Comparison of ENCODE assay signal across 18 cellular contexts in genomic region chr6:130780137-130780536, GRCh38. TPM values are rescaled to one million over a fixed set of nuclear protein-coding genes. Genes with fewer than 3 reads are reported as not detected.
A peak's percentile ranks its signal among the peaks of the same experiment; 100 is the strongest.
DNase-seq lines count a peak whose midpoint lies in the region; ATAC-seq, FAIRE-seq and TF ChIP-seq lines count a peak whose summit lies in the region.
"Had no signal": no experiment of that assay in that cellular context is flagged by ENCODE, and none has a peak within 500 bp of the region (broad histone marks: within the 10 kb centered on the region; RNA-seq: fewer than 3 reads in every experiment).

No MANE protein-coding gene starts in this region.

- POLR2A ChIA-PET in GM12878 (lab: Charles Lee), result interaction anchor here (0.6 to 0.8 kb wide), 2 partner anchors 463 to 784 kb away, joined by 3 to 5 read pairs; no protein-coding TSS in a partner anchor
- POLR2A ChIA-PET in naive thymus-derived CD8-positive, alpha-beta T cell (lab: Charles Lee), result no interaction called here
- POLR2A ChIA-PET in PC-3 (lab: Charles Lee; ENCODE audit: unreplicated experiment), result no interaction called here

- TF ChIP-seq POLR2A in GM12878 (IDR thresholded peaks at IDR 0.05; ENCODE audit: low read depth, low read length), result no peak

- H3K27ac Mint-ChIP-seq in HFFc6 (peak overlapping the region; percentile 79), T-helper 17 cell (no peak overlapping the region)
- no peak overlapping the region for H3K27ac Mint-ChIP-seq in naive thymus-derived CD8-positive, alpha-beta T cell
- H3K27ac Mint-ChIP-seq: CD14-positive monocyte, GM23338 had no signal

- H3K36me3 ChIP-seq in GM12878 (ENCODE audit: control insufficient read depth in 2 of 2, insufficient read depth in 2 of 2, low read length in 1 of 2) (no peaks in the 10 kb centered on the region), PC-3 (ENCODE audit: low read depth, low read length) (no peaks in the 10 kb centered on the region)

- CTCF ChIA-PET in GM12878 (lab: Yijun Ruan, JAX) (interaction anchor here (0.7 to 1.0 kb wide), 2 partner anchors 9 to 1163 kb away, joined by 3 to 4 read pairs; no protein-coding TSS in a partner anchor), PC-3 (lab: Charles Lee) (no interaction called here)

- H3K79me2 ChIP-seq in GM12878 (ENCODE audit: control insufficient read depth, insufficient read depth, low read length) (no peaks in the 10 kb centered on the region), PC-3 (ENCODE audit: low read length) (no peaks in the 10 kb centered on the region)

- no peaks in the 10 kb centered on the region for H3K9me2 ChIP-seq in PC-3 (replicated peaks; ENCODE audit: low read length)

- H2AFZ ChIP-seq in GM12878 (ENCODE audit: control insufficient read depth, low read depth, low read length) (no peak overlapping the region), PC-3 (ENCODE audit: low read length) (no peak overlapping the region)
- H2AFZ ChIP-seq: PC-9 had no signal

- no peak for FAIRE-seq in GM12878 (lab: Jason Lieb, UNC)
- FAIRE-seq: GM12891 had no signal

- H3K9ac ChIP-seq in GM12878 (ENCODE audit: control insufficient read depth, insufficient read depth, low read length), result no peak overlapping the region
- no peak overlapping the region for H3K9ac ChIP-seq in PC-3 (ENCODE audit: low read length)

- no peaks in the 10 kb centered on the region for H4K20me1 ChIP-seq in GM12878 (ENCODE audit: control insufficient read depth, insufficient read depth)
- no peaks in the 10 kb centered on the region for H4K20me1 ChIP-seq in PC-3 (ENCODE audit: low read length)

- WGBS in GM12878 (ENCODE audit: insufficient coverage, insufficient replicate concordance, low lambda C conversion rate, missing lambda C conversion rate), result 0% methylated on average over 1 of the region's 1 CpG

- no peak overlapping the region for H3K4me3 ChIP-seq in GM12878
- no peak overlapping the region for H3K4me3 ChIP-seq in PC-3 (ENCODE audit: low read length)
- H3K4me3 ChIP-seq: GM23338, PC-9 had no signal

- H3K4me1 Mint-ChIP-seq in HFFc6 (ENCODE audit: low read depth) (peaks cover 50% of the 10 kb centered on the region), T-helper 17 cell (peaks cover 18% of the 10 kb centered on the region)
- peaks cover 35 to 63% (median 52%) of the 10 kb centered on the region in 4 donors for H3K4me1 Mint-ChIP-seq in naive thymus-derived CD8-positive, alpha-beta T cell
- H3K4me1 Mint-ChIP-seq: GM23338 had no signal

- no peak overlapping the region for H3K4me2 ChIP-seq in GM12878 (ENCODE audit: control insufficient read depth, insufficient read depth)
- no peak overlapping the region for H3K4me2 ChIP-seq in PC-3 (ENCODE audit: low read length)
- H3K4me2 ChIP-seq: GM23338, PC-9 had no signal

- H3K36me3 Mint-ChIP-seq in HFFc6 (ENCODE audit: low read depth) (peaks cover 19% of the 10 kb centered on the region), T-helper 17 cell (ENCODE audit: low read depth) (no peaks in the 10 kb centered on the region)
- peaks cover 0 to 5% (median 0%) of the 10 kb centered on the region in 3 donors for H3K36me3 Mint-ChIP-seq in naive thymus-derived CD8-positive, alpha-beta T cell
- H3K36me3 Mint-ChIP-seq: CD14-positive monocyte had no signal

- intact Hi-C loops in GM12878 (cut with micrococcal nuclease; ENCODE audit: unreplicated experiment) (no loop called here), PC-3 (cut with micrococcal nuclease) (no loop called here)

- ATAC-seq in GM12878 (peak; percentile 15; the same call in 2 of the 3 replicates), GM21786 (IDR thresholded peaks at IDR 0.05; ENCODE audit: unreplicated experiment) (no peak), T-helper 17 cell (no peak), PC-3 (no peak)
- ATAC-seq in naive thymus-derived CD8-positive, alpha-beta T cell, result no peak
- ATAC-seq: GM23338 had no signal

- H3K27ac ChIP-seq in GM12878 (ENCODE audit: control insufficient read depth, insufficient read depth) (no peak overlapping the region), PC-3 (ENCODE audit: low read length) (no peak overlapping the region)
- H3K27ac ChIP-seq: PC-9 had no signal

- BruUV-seq in GM12878 (replicated peaks; lab: Mats Ljungman, UMichigan) (no TSS peak), PC-3 (replicated peaks; lab: Mats Ljungman, UMichigan) (no TSS peak)

- SMC1A ChIA-PET in GM12878 (lab: Charles Lee; ENCODE audit: uncharacterized antibody, unreplicated experiment), result interaction anchor here (0.6 kb wide), 1 partner anchor 381 kb away, joined by 3 read pairs; no protein-coding TSS in a partner anchor

- in situ Hi-C loops in GM12878 (cut with MboI), result no loop called here

- RAD21 ChIA-PET in GM12878 (lab: Charles Lee; ENCODE audit: unreplicated experiment), result no interaction called here

- H3K27me3 Mint-ChIP-seq in HFFc6 (ENCODE audit: insufficient read depth) (no peaks in the 10 kb centered on the region; the same call in 1 of the 2 replicates), T-helper 17 cell (peaks cover 9% of the 10 kb centered on the region)
- no peaks in the 10 kb centered on the region for H3K27me3 Mint-ChIP-seq in naive thymus-derived CD8-positive, alpha-beta T cell

- no peak for TF ChIP-seq RAD21 in GM12878 (IDR thresholded peaks at IDR 0.05; ENCODE audit: insufficient read depth, low read depth, low read length)

- H3F3A ChIP-seq in PC-3 (ENCODE audit: low read length, unreplicated experiment), result no peaks in the 10 kb centered on the region

- H3K4me1 ChIP-seq in GM12878 (ENCODE audit: control insufficient read depth, insufficient read depth, low read length), result peaks cover 10% of the 10 kb centered on the region
- H3K4me1 ChIP-seq in PC-3 (ENCODE audit: insufficient read depth, low read length), result no peaks in the 10 kb centered on the region

- H3K27me3 ChIP-seq in GM12878 (replicated peaks in 1 of 2; ENCODE audit: control insufficient read depth in 2 of 2, insufficient read depth in 2 of 2, low read length in 1 of 2), result no peaks in the 10 kb centered on the region
- H3K27me3 ChIP-seq in PC-3 (ENCODE audit: low read length), result no peaks in the 10 kb centered on the region

- H3K9me3 ChIP-seq in GM12878 (replicated peaks; ENCODE audit: control insufficient read depth, insufficient read depth, low read length), result no peaks in the 10 kb centered on the region; the same call in 2 of the 3 replicates
- no peaks in the 10 kb centered on the region for H3K9me3 ChIP-seq in T-helper 17 cell (ENCODE audit: control insufficient read depth, low read length, poor library complexity, severe bottlenecking)
- H3K9me3 ChIP-seq in PC-3 (ENCODE audit: low read length), result no peaks in the 10 kb centered on the region

- TF ChIP-seq CTCF in HFFc6 (IDR thresholded peaks at IDR 0.05) (no peak), GM12878 (IDR thresholded peaks at IDR 0.05 in 2 of 3, conservative IDR thresholded peaks at IDR 0.05 in 1 of 3; ENCODE audit: control insufficient read depth in 2 of 3, extremely low read depth in 1 of 3, insufficient read depth in 1 of 3, low read depth in 3 of 3, low read length in 3 of 3) (no peak), PC-3 (conservative IDR thresholded peaks at IDR 0.05; ENCODE audit: low read depth, low read length) (no peak)

- DNase-seq in EL (peak; percentile 47), HFFc6 (no peak), GM12878 (ENCODE audit: low read depth, low spot score) (no peak), T-helper 17 cell (no peak), PC-3 (no peak)
- no peak for DNase-seq in naive thymus-derived CD8-positive, alpha-beta T cell
- no peak for DNase-seq in stimulated activated CD4-positive, alpha-beta T cell treated with anti-CD3 and anti-CD28 coated beads, Interleukin-4, amount 100 ng/mL, for 1 hour
- DNase-seq: COR-L47, DMS153, NCI-H1105 treated with DMSO at 0.1 percent for 48 hours, NCI-H187, NCI-H446, PC-9 had no signal

- H3K9me3 Mint-ChIP-seq in HFFc6, result peaks cover 18% of the 10 kb centered on the region
- peaks cover 0 to 16% (median 0%) of the 10 kb centered on the region in 9 donors for H3K9me3 Mint-ChIP-seq in naive thymus-derived CD8-positive, alpha-beta T cell
- H3K9me3 Mint-ChIP-seq: GM23338 had no signal

- H3K4me3 Mint-ChIP-seq in HFFc6, result peak overlapping the region; percentile 84
- peak overlapping the region in 6 of 10 donors; percentile 1 to 65 (median 36) for H3K4me3 Mint-ChIP-seq in naive thymus-derived CD8-positive, alpha-beta T cell
- no peak overlapping the region for H3K4me3 Mint-ChIP-seq in T-helper 17 cell
- H3K4me3 Mint-ChIP-seq: CD14-positive monocyte, GM23338 had no signal

- no peak for TF ChIP-seq EP300 in GM12878 (IDR thresholded peaks at IDR 0.05; ENCODE audit: borderline replicate concordance in 1 of 2, control insufficient read depth in 1 of 2, low read depth in 2 of 2, low read length in 2 of 2)

TF ChIP-seq in GM12878, 131 proteins besides CTCF, POLR2A, EP300 and RAD21 (continues in another document):
- TF ChIP-seq ZNF384 (IDR thresholded peaks at IDR 0.05; ENCODE audit: borderline replicate concordance, low read depth, low read length) (peak; percentile 53; the same call in 1 of the 2 replicates), SRF (IDR thresholded peaks at IDR 0.05; ENCODE audit: low read depth in 2 of 2, low read length in 2 of 2) (0 out of 4 replicates have a peak, but pooled peaks have one; percentile 11 to 15)

RNA-seq across cellular contexts. Expression of gene SMLR1, which starts 47.1 kb away (rescaled TPM):
- total RNA-seq in HFFc6 (2021; fragmentation: NEBNext Ultra II Directional; extraction: Animal tissue kit (Norgen Biotek cat#: 25700)), result not detected
- total RNA-seq in GM12878 (2013; cell fraction: nucleolus; rRNA removed), result not detected in 2 replicates
- total RNA-seq in GM12878 (2014; rRNA removed) (not detected in 2 replicates), GM12878 (2014; rRNA removed; fragmentation: Illumina TruSeq; extraction: Trizol) (not detected in 2 replicates), GM12878 (2021) (0.08 and 0.10 TPM in 2 replicates), T-helper 17 cell (not detected), PC-3 (2014; rRNA removed) (not detected in 2 replicates)
- polyA plus RNA-seq in GM12878 (2011; ENCODE audit: low read depth), result not detected
- polyA plus RNA-seq in GM12878 (2011; rRNA removed) (not detected in 2 replicates), GM12878 (2014; fragmentation: Illumina TruSeq; extraction: Trizol) (not detected in 2 replicates), GM12878 (2014; fragmentation: Nextera tagmentation; extraction: Ambion mirVana) (not detected), GM12878 (2014; rRNA removed) (not detected in 2 replicates), GM12878 (2016; fragmentation: Nextera tagmentation; extraction: Ambion mirVana) (not detected)
- polyA plus RNA-seq in GM12878 (2011; cell fraction: cytosol; rRNA removed), result not detected in 2 replicates
- polyA plus RNA-seq in GM12878 (2011; cell fraction: nucleus; rRNA removed), result not detected in 2 replicates
- polyA plus RNA-seq in GM12878 (2012), result not detected in 2 replicates
- not detected in 2 replicates for polyA minus RNA-seq in GM12878 (2011; rRNA and poly(A)+ RNA removed)
- not detected in 2 replicates for polyA minus RNA-seq in GM12878 (2011; cell fraction: cytosol; rRNA and poly(A)+ RNA removed)
- not detected in 2 replicates for polyA minus RNA-seq in GM12878 (2011; cell fraction: nucleus; rRNA and poly(A)+ RNA removed)
- total RNA-seq in naive thymus-derived CD8-positive, alpha-beta T cell, result not detected
- not detected for polyA plus RNA-seq in naive thymus-derived CD8-positive, alpha-beta T cell
- total RNA-seq: A673, GM23338, PC-9 had no signal
- polyA plus RNA-seq: CD14-positive monocyte, GM23338 had no signal
